26 cellular contexts compared by ENCODE assay signal in the genomic region with DNA sequence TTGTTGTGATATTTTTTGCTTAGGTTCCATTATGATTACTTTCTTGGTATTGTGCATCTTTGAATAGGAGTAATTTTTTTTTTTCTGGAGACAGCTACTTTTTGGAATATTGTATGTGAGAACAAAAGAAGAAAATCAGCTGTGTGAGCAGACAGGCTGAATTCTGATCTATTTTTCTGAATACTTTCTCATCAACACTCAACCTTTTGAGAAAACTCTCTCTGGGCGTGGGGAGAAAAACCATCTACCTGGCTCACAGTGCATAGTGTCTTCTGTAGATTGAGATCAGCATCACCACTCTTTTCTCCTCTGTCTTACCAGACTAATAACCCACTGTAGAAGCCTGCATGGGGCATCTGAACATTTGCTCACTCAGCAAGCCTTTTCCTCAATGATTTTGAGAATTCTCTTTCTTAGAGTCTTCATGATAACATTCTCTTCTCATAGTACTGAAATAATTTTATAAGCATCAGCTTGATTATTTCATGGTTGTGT. TPM values are rescaled to one million over a fixed set of nuclear protein-coding genes. Genes with fewer than 3 reads are reported as not detected.
"Had no signal": no experiment of that assay in that cellular context is flagged by ENCODE, and none has a peak within 500 bp of the region (broad histone marks: within the 10 kb centered on the region; RNA-seq: fewer than 3 reads in every experiment).

No MANE protein-coding gene starts in this region.

- H3K4me3 ChIP-seq: body of pancreas, SK-N-MC had no signal

- ATAC-seq: activated T-cell treated with anti-CD3 and anti-CD28 coated beads, Interleukin-2, amount 50 U/mL, for 72 hours; body of pancreas; Panc1; Right ventricle myocardium inferior; T-cell had no signal

- H3K4me1 ChIP-seq: body of pancreas had no signal

- H3K4me3 Mint-ChIP-seq: activated B cell treated with CpG ODN at 0.5 μM for 24 hours; activated CD4-positive, alpha-beta T cell treated with anti-CD3 and anti-CD28 coated beads, Interleukin-2, amount 10 ng/mL, durations not matched to agents 24 days and 14 days; activated T-cell treated with anti-CD3 and anti-CD28 coated beads, Interleukin-2, amount 50 U/mL, for 72 hours; T-cell had no signal

- H3K27me3 ChIP-seq: body of pancreas had no signal

- H3K27ac ChIP-seq: body of pancreas, SK-N-MC had no signal

- DNase-seq: activated B cell treated with CpG ODN at 0.5 μM for 24 hours; activated CD4-positive, alpha-beta T cell treated with anti-CD3 and anti-CD28 coated beads for 1 hour; activated CD4-positive, alpha-beta T cell treated with anti-CD3 and anti-CD28 coated beads, Interleukin-2, amount 10 ng/mL, durations not matched to agents 24 days and 14 days; activated CD4-positive, alpha-beta T cell treated with anti-CD3 and anti-CD28 coated beads, Interleukin-2, amount 50 U/mL, for 48 hours; activated CD8-positive, alpha-beta memory T cell treated with anti-CD3 and anti-CD28 coated beads for 24 hours; activated naive CD4-positive, alpha-beta T cell treated with anti-CD3 and anti-CD28 coated beads, Interleukin-2, amount 50 U/mL, for 16 hours; activated T-cell treated with anti-CD3 and anti-CD28 coated beads, Interleukin-2, amount 50 U/mL, for 72 hours; aorta; body of pancreas; MM.1S; NCI-H1105; NCI-H1436; NCI-H1694 treated with DMSO at 0.1 percent for 48 hours; NCI-H2081; NCI-H510A treated with DMSO at 0.1 percent for 48 hours; NCI-H69; NK-92 treated with Interleukin-12 subunit alpha and Interleukin-12 subunit beta, amount 100 ng/mL, for 24 hours; OCI-M1; RPMI8226; T-cell; T-helper 2 cell; T1000 had no signal

- H3K4me1 Mint-ChIP-seq: activated B cell treated with CpG ODN at 0.5 μM for 24 hours; activated CD4-positive, alpha-beta T cell treated with anti-CD3 and anti-CD28 coated beads, Interleukin-2, amount 10 ng/mL, durations not matched to agents 24 days and 14 days; T-cell had no signal

- H3K27ac Mint-ChIP-seq: activated B cell treated with CpG ODN at 0.5 μM for 24 hours; activated CD4-positive, alpha-beta T cell treated with anti-CD3 and anti-CD28 coated beads, Interleukin-2, amount 10 ng/mL, durations not matched to agents 24 days and 14 days; activated T-cell treated with anti-CD3 and anti-CD28 coated beads, Interleukin-2, amount 50 U/mL, for 72 hours; activated T-helper 2 cell treated with anti-CD3 and anti-CD28 coated beads, Interferon-gamma antibody, Interleukin-2, Interleukin-4, amounts not matched to agents 10 μg/mL and 5 μg/mL and 100 μg/mL, durations not matched to agents 14 hours and 24 hours and 36 hours; T-cell had no signal

- H3K27me3 Mint-ChIP-seq: activated B cell treated with CpG ODN at 0.5 μM for 24 hours; activated CD4-positive, alpha-beta T cell treated with anti-CD3 and anti-CD28 coated beads, Interleukin-2, amount 10 ng/mL, durations not matched to agents 24 days and 14 days; T-cell had no signal

- H3K9me3 ChIP-seq: body of pancreas had no signal

- H3K9me3 Mint-ChIP-seq: activated B cell treated with CpG ODN at 0.5 μM for 24 hours; activated CD4-positive, alpha-beta T cell treated with anti-CD3 and anti-CD28 coated beads, Interleukin-2, amount 10 ng/mL, durations not matched to agents 24 days and 14 days; activated T-cell treated with anti-CD3 and anti-CD28 coated beads, Interleukin-2, amount 50 U/mL, for 72 hours; activated T-helper 2 cell treated with anti-CD3 and anti-CD28 coated beads, Interferon-gamma antibody, Interleukin-2, Interleukin-4, amounts not matched to agents 10 μg/mL and 5 μg/mL and 100 μg/mL, durations not matched to agents 14 hours and 24 hours and 36 hours had no signal

- H3K36me3 Mint-ChIP-seq: T-cell had no signal

RNA-seq across cellular contexts. Expression of a gene that starts 3.3 kb away (rescaled TPM):
- total RNA-seq: activated B cell treated with CpG ODN at 0.5 μM for 24 hours; activated CD4-positive, alpha-beta T cell treated with anti-CD3 and anti-CD28 coated beads, Interleukin-2, amount 10 ng/mL, durations not matched to agents 24 days and 14 days; activated T-cell treated with anti-CD3 and anti-CD28 coated beads, Interleukin-2, amount 50 U/mL, for 72 hours; activated T-helper 2 cell treated with anti-CD3 and anti-CD28 coated beads, Interferon-gamma antibody, Interleukin-2, Interleukin-4, amounts not matched to agents 10 μg/mL and 5 μg/mL and 100 μg/mL, durations not matched to agents 14 hours and 24 hours and 36 hours; Right ventricle myocardium inferior; T-cell had no signal
